ENCODE assay signal across 25 cellular contexts in the genomic region with DNA sequence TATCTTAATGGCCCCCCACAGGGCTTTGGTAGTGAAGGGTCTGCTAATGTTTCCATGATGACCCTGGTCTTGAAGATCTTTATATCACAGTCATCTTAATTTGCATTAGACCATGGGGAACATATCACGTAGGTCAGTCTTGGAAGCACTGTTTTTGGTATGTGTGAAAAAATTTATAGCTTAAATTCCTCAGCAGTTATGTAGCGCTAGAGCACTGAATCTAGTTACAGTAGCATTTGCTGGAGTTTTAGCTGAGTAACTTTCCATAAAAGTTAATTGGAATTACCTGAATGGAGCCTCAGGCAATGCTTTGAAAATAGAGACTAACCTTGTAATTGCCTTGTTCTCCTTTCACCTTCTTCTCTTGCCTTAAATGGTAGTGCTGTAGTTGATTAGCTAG.
"Had no signal": no experiment of that assay in that cellular context is flagged by ENCODE, and none has a peak within 500 bp of the region (broad histone marks: within the 10 kb centered on the region; RNA-seq: fewer than 3 reads in every experiment).

No MANE protein-coding gene starts in this region.

- H3K4me2 ChIP-seq: neural progenitor cell had no signal

- H3K9me3 Mint-ChIP-seq: activated T-helper 1 cell treated with anti-CD3 and anti-CD28 coated beads, Interleukin-12 subunit alpha, Interleukin-12 subunit beta, Interleukin-2, Interleukin-4 antibody, amounts not matched to agents 30 ng/mL and 10 ng/mL and 1 ng/mL, durations not matched to agents 14 hours and 24 hours and 36 hours; brain; memory B cell; neural progenitor cell; T-helper 2 cell treated with Interferon-gamma antibody and Interleukin-4, amounts not matched to agents 5 μg/mL and 100 μg/mL, for 36 hours had no signal

- H3K36me3 ChIP-seq: neural progenitor cell, sigmoid colon, spleen, thoracic aorta, vagina had no signal

- H3K4me3 Mint-ChIP-seq: activated CD8-positive, alpha-beta T cell treated with anti-CD3 and anti-CD28 coated beads, Interleukin-2, amount 10 ng/mL, durations not matched to agents 7 days and 5 days; activated naive CD8-positive, alpha-beta T cell treated with anti-CD3 and anti-CD28 coated beads, Interleukin-2, amount 50 U/mL, for 24 hours; activated T-helper 1 cell treated with anti-CD3 and anti-CD28 coated beads, Interleukin-12 subunit alpha, Interleukin-12 subunit beta, Interleukin-2, Interleukin-4 antibody, amounts not matched to agents 30 ng/mL and 10 ng/mL and 1 ng/mL, durations not matched to agents 14 hours and 24 hours and 36 hours; brain; immature natural killer cell; memory B cell; naive B cell; neural progenitor cell; T-helper 2 cell treated with Interferon-gamma antibody and Interleukin-4, amounts not matched to agents 5 μg/mL and 100 μg/mL, for 36 hours; type B pancreatic cell had no signal

- DNase-seq: activated CD4-positive, alpha-beta T cell treated with anti-CD3 and anti-CD28 coated beads for 1 hour; activated CD4-positive, alpha-beta T cell treated with anti-CD3 and anti-CD28 coated beads, Interleukin-2, amount 50 U/mL, for 1 hour; activated CD8-positive, alpha-beta T cell treated with anti-CD3 and anti-CD28 coated beads, Interleukin-2, amount 10 ng/mL, durations not matched to agents 7 days and 5 days; activated gamma-delta T cell; activated naive CD4-positive, alpha-beta T cell treated with anti-CD3 and anti-CD28 coated beads, Interleukin-2, amount 50 U/mL, for 16 hours; activated naive CD8-positive, alpha-beta T cell treated with anti-CD3 and anti-CD28 coated beads, Interleukin-2, amount 50 U/mL, for 24 hours; effector memory CD4-positive, alpha-beta T cell; foreskin melanocyte; immature natural killer cell; naive B cell; retina; sigmoid colon; spleen; stimulated activated CD4-positive, alpha-beta T cell treated with anti-CD3 and anti-CD28 coated beads, Interleukin-4, amount 100 ng/mL, for 1 hour; stimulated activated naive CD4-positive, alpha-beta T cell had no signal

- H2AFZ ChIP-seq: neural progenitor cell had no signal

- H3K4me1 Mint-ChIP-seq: activated naive CD8-positive, alpha-beta T cell treated with anti-CD3 and anti-CD28 coated beads, Interleukin-2, amount 50 U/mL, for 24 hours; brain; immature natural killer cell; memory B cell; naive B cell had no signal

- H3K27me3 ChIP-seq: neural progenitor cell, sigmoid colon, spleen, vagina had no signal

- H3K9me3 ChIP-seq: sigmoid colon, spleen, thoracic aorta, vagina had no signal

- H3K4me3 ChIP-seq: neural progenitor cell, sigmoid colon, spleen, thoracic aorta, vagina had no signal

- H3K27ac Mint-ChIP-seq: activated CD8-positive, alpha-beta T cell treated with anti-CD3 and anti-CD28 coated beads, Interleukin-2, amount 10 ng/mL, durations not matched to agents 7 days and 5 days; activated naive CD8-positive, alpha-beta T cell treated with anti-CD3 and anti-CD28 coated beads, Interleukin-2, amount 50 U/mL, for 24 hours; activated T-helper 1 cell treated with anti-CD3 and anti-CD28 coated beads, Interleukin-12 subunit alpha, Interleukin-12 subunit beta, Interleukin-2, Interleukin-4 antibody, amounts not matched to agents 30 ng/mL and 10 ng/mL and 1 ng/mL, durations not matched to agents 14 hours and 24 hours and 36 hours; brain; immature natural killer cell; memory B cell; naive B cell; neural progenitor cell; T-helper 2 cell treated with Interferon-gamma antibody and Interleukin-4, amounts not matched to agents 5 μg/mL and 100 μg/mL, for 36 hours; type B pancreatic cell had no signal

- FAIRE-seq: colon had no signal

- H3K27me3 Mint-ChIP-seq: memory B cell, naive B cell, type B pancreatic cell had no signal

- H3K27ac ChIP-seq: neural progenitor cell, sigmoid colon, spleen, thoracic aorta, vagina, VCaP had no signal

- H3K9ac ChIP-seq: neural progenitor cell had no signal

- H3K4me1 ChIP-seq: spleen, vagina had no signal

- H3K36me3 Mint-ChIP-seq: brain, immature natural killer cell, memory B cell, naive B cell, neural progenitor cell, type B pancreatic cell had no signal
